In genomic region chr15:90994059-90994416, GRCh38 we compare ENCODE assay signal across 1 cellular context.
A peak's percentile ranks its signal among the peaks of the same experiment; 100 is the strongest.
TF ChIP-seq lines count a peak whose summit lies in the region.

No MANE protein-coding gene starts in this region.

TF ChIP-seq in HepG2, 621 proteins besides CTCF, POLR2A, EP300 and RAD21:
- 0 out of 2 replicates have a peak, but pooled peaks have one; percentile 33 for TF ChIP-seq ZNF234 (CRISPR knock-in tag; conservative IDR thresholded peaks at IDR 0.05)
- peak; percentile 5; the same call in 1 of the 2 replicates for TF ChIP-seq MEIS2 (CRISPR knock-in tag; IDR thresholded peaks at IDR 0.05)
- TF ChIP-seq HES4 (CRISPR knock-in tag; IDR thresholded peaks at IDR 0.05; ENCODE audit: borderline replicate concordance), result peak; percentile 44; the same call in 1 of the 2 replicates
- 0 out of 2 replicates have a peak, but pooled peaks have one; percentile 7 for TF ChIP-seq CAMTA2 (CRISPR knock-in tag; IDR thresholded peaks at IDR 0.05; ENCODE audit: borderline replicate concordance)
- TF ChIP-seq ZNF776 (CRISPR knock-in tag; IDR thresholded peaks at IDR 0.05), result peak; percentile 44; the same call in 1 of the 2 replicates
- TF ChIP-seq SAFB2 (CRISPR knock-in tag; IDR thresholded peaks at IDR 0.05; ENCODE audit: borderline replicate concordance, low read depth), result peak; percentile 59; the same call in 1 of the 2 replicates
- TF ChIP-seq ZNF20 (CRISPR knock-in tag; IDR thresholded peaks at IDR 0.05), result 0 out of 2 replicates have a peak, but pooled peaks have one; percentile 29
- TF ChIP-seq SAP130 (CRISPR knock-in tag; IDR thresholded peaks at IDR 0.05; ENCODE audit: low read depth), result no peak
- no peak for TF ChIP-seq ZNF781 (CRISPR knock-in tag; IDR thresholded peaks at IDR 0.05; ENCODE audit: borderline replicate concordance, not compliant biosample characterization)
- peak; percentile 52 for TF ChIP-seq AGO2 (optimal IDR thresholded peaks at IDR 0.05; ENCODE audit: low read depth, low read length)
- TF ChIP-seq ZBTB7A (CRISPR knock-in tag; IDR thresholded peaks at IDR 0.05), result 0 out of 2 replicates have a peak, but pooled peaks have one; percentile 29
- no peak for TF ChIP-seq ZFY (CRISPR knock-in tag; IDR thresholded peaks at IDR 0.05)
- TF ChIP-seq ZNF768 (CRISPR knock-in tag; IDR thresholded peaks at IDR 0.05), result 0 out of 2 replicates have a peak, but pooled peaks have one; percentile 26
- TF ChIP-seq ZNF790 (CRISPR knock-in tag; IDR thresholded peaks at IDR 0.05; ENCODE audit: borderline replicate concordance), result 0 out of 2 replicates have a peak, but pooled peaks have one; percentile 34
- TF ChIP-seq ZNF232 (CRISPR knock-in tag; IDR thresholded peaks at IDR 0.05; ENCODE audit: borderline replicate concordance), result peak; percentile 25; the same call in 1 of the 2 replicates
TF ChIP-seq in HepG2: peak in this region for 12.
